ENCODE assay signal across 1 cellular context in the genomic region with DNA sequence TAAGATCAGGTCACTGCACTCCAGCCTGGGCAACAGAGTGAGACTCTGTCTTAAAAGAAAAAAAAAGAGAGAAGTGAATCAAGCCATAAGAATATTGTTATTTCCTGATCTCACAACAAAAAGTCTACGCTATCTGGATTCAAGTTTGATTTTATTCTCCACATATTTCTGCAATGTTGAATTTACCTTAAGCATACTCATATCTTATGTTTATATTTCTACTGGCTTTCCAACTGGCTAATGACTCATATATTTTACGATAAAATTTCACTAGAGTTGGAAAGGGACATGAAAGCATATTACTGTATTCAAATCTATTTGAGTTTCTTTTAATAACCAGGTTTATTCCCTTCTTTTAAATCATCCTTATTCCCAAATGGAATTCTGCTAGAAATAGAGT.
TF ChIP-seq lines count a peak whose summit lies in the region.

No MANE protein-coding gene starts in this region.

TF ChIP-seq in IMR-90, 13 proteins besides CTCF, POLR2A, EP300 and RAD21 (continued from another document):
- TF ChIP-seq, protein P1, sequence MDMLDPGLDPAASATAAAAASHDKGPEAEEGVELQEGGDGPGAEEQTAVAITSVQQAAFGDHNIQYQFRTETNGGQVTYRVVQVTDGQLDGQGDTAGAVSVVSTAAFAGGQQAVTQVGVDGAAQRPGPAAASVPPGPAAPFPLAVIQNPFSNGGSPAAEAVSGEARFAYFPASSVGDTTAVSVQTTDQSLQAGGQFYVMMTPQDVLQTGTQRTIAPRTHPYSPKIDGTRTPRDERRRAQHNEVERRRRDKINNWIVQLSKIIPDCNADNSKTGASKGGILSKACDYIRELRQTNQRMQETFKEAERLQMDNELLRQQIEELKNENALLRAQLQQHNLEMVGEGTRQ (IDR thresholded peaks at IDR 0.05; ENCODE audit: low read depth, low read length) = no peak
- no peak for TF ChIP-seq FOS (IDR thresholded peaks at IDR 0.05; ENCODE audit: low read depth, low read length)
- no peak for TF ChIP-seq SMC3 (IDR thresholded peaks at IDR 0.05; ENCODE audit: low read depth, low read length)
- TF ChIP-seq MXI1 (IDR thresholded peaks at IDR 0.05; ENCODE audit: borderline replicate concordance, low read depth, low read length) = no peak
- TF ChIP-seq, protein P2, sequence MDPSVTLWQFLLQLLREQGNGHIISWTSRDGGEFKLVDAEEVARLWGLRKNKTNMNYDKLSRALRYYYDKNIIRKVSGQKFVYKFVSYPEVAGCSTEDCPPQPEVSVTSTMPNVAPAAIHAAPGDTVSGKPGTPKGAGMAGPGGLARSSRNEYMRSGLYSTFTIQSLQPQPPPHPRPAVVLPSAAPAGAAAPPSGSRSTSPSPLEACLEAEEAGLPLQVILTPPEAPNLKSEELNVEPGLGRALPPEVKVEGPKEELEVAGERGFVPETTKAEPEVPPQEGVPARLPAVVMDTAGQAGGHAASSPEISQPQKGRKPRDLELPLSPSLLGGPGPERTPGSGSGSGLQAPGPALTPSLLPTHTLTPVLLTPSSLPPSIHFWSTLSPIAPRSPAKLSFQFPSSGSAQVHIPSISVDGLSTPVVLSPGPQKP (IDR thresholded peaks at IDR 0.05; ENCODE audit: borderline replicate concordance, low read depth, low read length) = no peak
